27 cellular contexts compared by ENCODE assay signal in the genomic region with DNA sequence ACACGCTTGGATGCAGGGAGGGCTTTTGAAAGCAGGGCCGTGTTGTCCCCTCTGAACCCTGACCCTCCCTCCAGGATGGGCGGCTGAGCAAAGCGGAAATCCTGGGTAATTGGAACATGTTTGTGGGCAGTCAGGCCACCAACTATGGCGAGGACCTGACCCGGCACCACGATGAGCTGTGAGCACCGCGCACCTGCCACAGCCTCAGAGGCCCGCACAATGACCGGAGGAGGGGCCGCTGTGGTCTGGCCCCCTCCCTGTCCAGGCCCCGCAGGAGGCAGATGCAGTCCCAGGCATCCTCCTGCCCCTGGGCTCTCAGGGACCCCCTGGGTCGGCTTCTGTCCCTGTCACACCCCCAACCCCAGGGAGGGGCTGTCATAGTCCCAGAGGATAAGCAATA. TPM values are rescaled to one million over a fixed set of nuclear protein-coding genes. Genes with fewer than 3 reads are reported as not detected.
"Had no signal": no experiment of that assay in that cellular context is flagged by ENCODE, and none has a peak within 500 bp of the region (broad histone marks: within the 10 kb centered on the region; RNA-seq: fewer than 3 reads in every experiment).

No MANE protein-coding gene starts in this region.

- H3K36me3 ChIP-seq: breast epithelium, gastrocnemius medialis, right atrium auricular region, uterus had no signal

- H3K4me2 ChIP-seq: hepatocyte had no signal

- H2AFZ ChIP-seq: hepatocyte had no signal

- H3K9me3 ChIP-seq: breast epithelium, gastrocnemius medialis, right atrium auricular region, tibial nerve, uterus had no signal

- H3K27me3 ChIP-seq: breast epithelium, gastrocnemius medialis, hepatocyte, right atrium auricular region, tibial nerve, uterus had no signal

- FAIRE-seq: colon, endometrium, keratinocyte had no signal

- H3K79me2 ChIP-seq: hepatocyte had no signal

- H3K4me3 ChIP-seq: breast epithelium, gastrocnemius medialis, hepatocyte, right atrium auricular region, tibial nerve, uterus had no signal

- H3K4me1 ChIP-seq: breast epithelium, uterus had no signal

- H3K27ac ChIP-seq: breast epithelium, gastrocnemius medialis, hepatocyte, right atrium auricular region, tibial nerve, uterus had no signal

- ATAC-seq: activated CD8-positive, alpha-beta T cell treated with anti-CD3 and anti-CD28 coated beads for 36 hours; activated T-cell treated with anti-CD3 and anti-CD28 coated beads, Interleukin-2, amount 50 U/mL, for 4 hours; activated T-helper 17 cell treated with anti-CD3 and anti-CD28 coated beads, Interleukin-2, amount 50 U/mL, for 72 hours; gastrocnemius medialis; left colon had no signal

- DNase-seq: activated CD4-positive, alpha-beta T cell treated with anti-CD3 and anti-CD28 coated beads, Interleukin-2, amount 50 U/mL, for 1 hour; activated CD4-positive, CD25-positive, alpha-beta regulatory T cell treated with anti-CD3 and anti-CD28 coated beads, Interleukin-2, amount 50 U/mL, for 72 hours; activated CD8-positive, alpha-beta T cell treated with anti-CD3 and anti-CD28 coated beads for 36 hours; activated gamma-delta T cell treated with Interleukin-2 at 50 U/mL for 16 hours; activated naive CD4-positive, alpha-beta T cell treated with anti-CD3 and anti-CD28 coated beads, Interleukin-2, amount 50 U/mL, for 16 hours; activated T-cell treated with anti-CD3 and anti-CD28 coated beads, Interleukin-2, amount 50 U/mL, for 4 hours; central memory CD4-positive, alpha-beta T cell; effector CD8-positive, alpha-beta T cell; gastrocnemius medialis; left colon; mammary epithelial cell; naive B cell; occipital lobe; stimulated activated CD4-positive, alpha-beta T cell treated with anti-CD3 and anti-CD28 coated beads, Interleukin-15, amount 100 ng/mL, for 24 hours; stimulated activated CD4-positive, alpha-beta T cell treated with anti-CD3 and anti-CD28 coated beads, Interleukin-2, amount 100 ng/mL, for 24 hours; stimulated activated naive CD4-positive, alpha-beta T cell treated with Interleukin-2 at 50 U/mL for 16 hours; T1000; uterus had no signal

RNA-seq across cellular contexts. Expression of gene RCN3, which starts 15.2 kb away (rescaled TPM):
- polyA plus RNA-seq: neural cell had no signal

RNA-seq across cellular contexts. Expression of gene FCGRT, which starts 30.6 kb away (rescaled TPM):
- polyA plus RNA-seq: neural cell had no signal

RNA-seq across cellular contexts. Expression of gene PRRG2, which starts 38.1 kb away (rescaled TPM):
- polyA plus RNA-seq: neural cell had no signal
